In genomic region chr11:36215688-36216050, GRCh38 we compare ENCODE assay signal across 28 cellular contexts.
"Had no signal": no experiment of that assay in that cellular context is flagged by ENCODE, and none has a peak within 500 bp of the region (broad histone marks: within the 10 kb centered on the region; RNA-seq: fewer than 3 reads in every experiment).

No MANE protein-coding gene starts in this region.

- H3K27ac ChIP-seq: esophagus squamous epithelium, heart right ventricle, left lung, neutrophil, pancreas, suprapubic skin, transverse colon, upper lobe of right lung, uterus had no signal

- DNase-seq: cortex of kidney; effector memory CD8-positive, alpha-beta T cell; erythroblast; esophagus squamous epithelium; foreskin melanocyte; glutamatergic neuron; heart right ventricle; immature natural killer cell; islet precursor cell; kidney glomerular epithelial cell; left lung; mammary epithelial cell; mesendoderm; naive thymus-derived CD4-positive, alpha-beta T cell; pancreas; stimulated activated CD4-positive, alpha-beta T cell treated with anti-CD3 and anti-CD28 coated beads, Interleukin-12 subunit alpha, Interleukin-12 subunit beta, amount 100 ng/mL, for 4 hours; stimulated activated CD4-positive, alpha-beta T cell treated with anti-CD3 and anti-CD28 coated beads, Interleukin-1b, Interleukin-23, amount 100 ng/mL, for 48 hours; stimulated activated CD4-positive, alpha-beta T cell treated with anti-CD3 and anti-CD28 coated beads, Interleukin-4, amount 100 ng/mL, for 1 hour; stimulated activated CD8-positive, alpha-beta memory T cell treated with anti-CD3 and anti-CD28 coated beads, Interleukin-4, amount 100 ng/mL, for 48 hours; stimulated activated naive CD4-positive, alpha-beta T cell; stimulated activated naive CD8-positive, alpha-beta T cell treated with anti-CD3 and anti-CD28 coated beads, Interleukin-15, amount 100 ng/mL, for 72 hours; transverse colon; upper lobe of right lung; uterus had no signal

- H3K36me3 ChIP-seq: esophagus squamous epithelium, heart right ventricle, left lung, neutrophil, pancreas, transverse colon, upper lobe of right lung, uterus had no signal

- H3K9me3 ChIP-seq: pancreas had no signal

- ATAC-seq: effector memory CD8-positive, alpha-beta T cell; heart right ventricle; left lung; naive thymus-derived CD4-positive, alpha-beta T cell; pancreas; sciatic nerve; stimulated activated naive CD8-positive, alpha-beta T cell treated with anti-CD3 and anti-CD28 coated beads, Interleukin-15, amount 100 ng/mL, for 72 hours; upper lobe of right lung had no signal

- H3K4me3 ChIP-seq: esophagus squamous epithelium, heart right ventricle, left lung, pancreas, smooth muscle cell, suprapubic skin, transverse colon, upper lobe of right lung, uterus had no signal

- H3K4me2 ChIP-seq: smooth muscle cell had no signal

- H3K27me3 ChIP-seq: esophagus squamous epithelium, left lung, neutrophil, pancreas, suprapubic skin, transverse colon, upper lobe of right lung, uterus had no signal

- H3K4me1 ChIP-seq: heart right ventricle, left lung, pancreas, transverse colon, uterus had no signal
